ENCODE assay signal across 9 cellular contexts in genomic region chr3:12797124-12797891, GRCh38. TPM values are rescaled to one million over a fixed set of nuclear protein-coding genes. Genes with fewer than 3 reads are reported as not detected.
DNase-seq lines count a peak whose midpoint lies in the region; ATAC-seq and TF ChIP-seq lines count a peak whose summit lies in the region.
"Had no signal": no experiment of that assay in that cellular context is flagged by ENCODE, and none has a peak within 500 bp of the region (broad histone marks: within the 10 kb centered on the region; RNA-seq: fewer than 3 reads in every experiment).

No MANE protein-coding gene starts in this region.

- H3K9me3 Mint-ChIP-seq in endodermal cell (no peaks in the 10 kb centered on the region), nephron progenitor cell (no peaks in the 10 kb centered on the region)

- H3K27ac ChIP-seq in ACC112 (ENCODE audit: low read depth, low read length) (no peak overlapping the region), HUES6 (ENCODE audit: low read depth, low read length) (no peak overlapping the region), endodermal cell (ENCODE audit: low read depth, low read length) (no peak overlapping the region)

- H3K9me3 ChIP-seq in HUES6 (ENCODE audit: control insufficient read depth, insufficient read depth, low read depth, low read length) (no peaks in the 10 kb centered on the region), endodermal cell (ENCODE audit: control insufficient read depth, low read length) (no peaks in the 10 kb centered on the region)

- H3K36me3 ChIP-seq in ACC112 (ENCODE audit: insufficient read depth, low read length), result no peaks in the 10 kb centered on the region
- H3K36me3 ChIP-seq in HUES6 (ENCODE audit: control insufficient read depth, insufficient read depth, low read length), result 0 out of 2 replicates have a peak, but pooled peaks cover 3% of the 10 kb centered on the region
- H3K36me3 ChIP-seq in endodermal cell (ENCODE audit: control insufficient read depth, insufficient read depth, low read length), result no peaks in the 10 kb centered on the region

- H3K36me3 Mint-ChIP-seq in endodermal cell (ENCODE audit: low read depth) (no peaks in the 10 kb centered on the region), nephron progenitor cell (ENCODE audit: low read depth) (no peaks in the 10 kb centered on the region)

- TF ChIP-seq CTCF in endodermal cell (conservative IDR thresholded peaks at IDR 0.05) (no peak), nephron progenitor cell (IDR thresholded peaks at IDR 0.05) (no peak)

- ATAC-seq in GM21447 (IDR thresholded peaks at IDR 0.05; ENCODE audit: unreplicated experiment) (no peak), GM18519 (IDR thresholded peaks at IDR 0.05; ENCODE audit: low FRiP score, unreplicated experiment) (no peak)

- H3K4me3 Mint-ChIP-seq in endodermal cell, result peak overlapping the region; percentile 78
- H3K4me3 Mint-ChIP-seq in nephron progenitor cell, result peak overlapping the region; percentile 85

- 39 to 79% methylated on average over 4 to 14 of the region's 17 CpGs for WGBS in endodermal cell (ENCODE audit: insufficient coverage in 1 of 2, insufficient read length in 1 of 2), 2 experiments

- H3K27me3 ChIP-seq in ACC112 (ENCODE audit: insufficient read depth, low read length) (no peaks in the 10 kb centered on the region), HUES6 (ENCODE audit: control insufficient read depth, insufficient read depth, low read length) (no peaks in the 10 kb centered on the region), endodermal cell (ENCODE audit: control insufficient read depth, insufficient read depth, low read length, poor library complexity, severe bottlenecking) (no peaks in the 10 kb centered on the region)

- no peak for DNase-seq in endodermal cell
- no peak for DNase-seq in nephron progenitor cell
- DNase-seq in glomerular visceral epithelial cell (ENCODE audit: extremely low spot score), result no peak
- no peak for DNase-seq in NCI-H1930 (lab: John Stamatoyannopoulos, UW)

- H2AFZ ChIP-seq in ACC112 (ENCODE audit: low read length, unreplicated experiment), result no peak overlapping the region

- H3K27ac Mint-ChIP-seq in endodermal cell (no peak overlapping the region), nephron progenitor cell (no peak overlapping the region)

- H3K4me3 ChIP-seq in ACC112 (ENCODE audit: low read depth, low read length) (peak overlapping the region; percentile 83), HUES6 (ENCODE audit: low read depth, low read length) (peak overlapping the region; percentile 84), endodermal cell (ENCODE audit: low read length) (no peak overlapping the region)

- no peaks in the 10 kb centered on the region for H3K79me2 ChIP-seq in ACC112 (ENCODE audit: control insufficient read depth, insufficient read depth, low read length, unreplicated experiment)

- H3K27me3 Mint-ChIP-seq in endodermal cell (ENCODE audit: insufficient read depth) (peaks cover 7% of the 10 kb centered on the region), nephron progenitor cell (ENCODE audit: low read depth, poor library complexity) (peaks cover 2% of the 10 kb centered on the region)

- H3K4me1 Mint-ChIP-seq in endodermal cell (no peaks in the 10 kb centered on the region), nephron progenitor cell (peaks cover 35% of the 10 kb centered on the region)

- H3K4me1 ChIP-seq in ACC112 (ENCODE audit: control insufficient read depth, insufficient read depth, low read length, unreplicated experiment), result peaks cover 5% of the 10 kb centered on the region
- no peaks in the 10 kb centered on the region for H3K4me1 ChIP-seq in HUES6 (ENCODE audit: control insufficient read depth, insufficient read depth, low read length)
- no peaks in the 10 kb centered on the region for H3K4me1 ChIP-seq in endodermal cell (ENCODE audit: control insufficient read depth, insufficient read depth, low read length)

- H3K9ac ChIP-seq in HUES6 (ENCODE audit: low read length), result no peak overlapping the region
- H3K9ac ChIP-seq in endodermal cell (ENCODE audit: extremely low read depth, low read length, poor library complexity, severe bottlenecking), result no peak overlapping the region

RNA-seq across cellular contexts. Expression of gene CAND2, which starts 0.8 kb away (rescaled TPM):
- 10 to 100 TPM in 1 of 2 donors, 1 to 10 TPM in 1; 7.8 to 15.0 TPM for total RNA-seq in endodermal cell
- polyA plus RNA-seq in endodermal cell (2013, experiment 1 of 2), result 12.4 TPM
- polyA plus RNA-seq in endodermal cell (2013, experiment 2 of 2), result 10.1 TPM

RNA-seq across cellular contexts. Expression of gene TMEM40, which starts 38.2 kb away (rescaled TPM):
- total RNA-seq in endodermal cell, result not detected
- polyA plus RNA-seq in endodermal cell (2013, experiment 1 of 2), result not detected
- polyA plus RNA-seq in endodermal cell (2013, experiment 2 of 2), result not detected
- total RNA-seq: posterior vena cava had no signal

RNA-seq across cellular contexts. Expression of gene RPL32, which starts 44.1 kb away (rescaled TPM):
- 1,000 to 10,000 TPM; 1,362 to 1,580 TPM for total RNA-seq in endodermal cell
- polyA plus RNA-seq in endodermal cell (2013, experiment 1 of 2), result 2,723 TPM
- 2,594 TPM for polyA plus RNA-seq in endodermal cell (2013, experiment 2 of 2)
